Comparison of ENCODE assay signal across 10 cellular contexts in genomic region chr20:31567380-31567720, GRCh38. TPM values are rescaled to one million over a fixed set of nuclear protein-coding genes. Genes with fewer than 3 reads are reported as not detected.
DNase-seq lines count a peak whose midpoint lies in the region; ATAC-seq and TF ChIP-seq lines count a peak whose summit lies in the region.
"Had no signal": no experiment of that assay in that cellular context is flagged by ENCODE, and none has a peak within 500 bp of the region (broad histone marks: within the 10 kb centered on the region; RNA-seq: fewer than 3 reads in every experiment).

No MANE protein-coding gene starts in this region.

- BruUV-seq in Caco-2 (replicated peaks; lab: Mats Ljungman, UMichigan) = no TSS peak

- POLR2A ChIA-PET in Caco-2 (lab: Charles Lee) = interaction anchor here (0.5 to 1.5 kb wide), 2 partner anchors 9 to 41 kb away, joined by 3 to 4 read pairs; no protein-coding TSS in a partner anchor

- H3K4me1 ChIP-seq in Caco-2 (peaks cover 10% of the 10 kb centered on the region), HUES6 (ENCODE audit: control insufficient read depth, insufficient read depth, low read length) (peaks cover 39% of the 10 kb centered on the region)

- H3K36me3 ChIP-seq in Caco-2 (ENCODE audit: control insufficient read depth, insufficient read depth, low read length) = peaks cover 11% of the 10 kb centered on the region
- peaks cover 61% of the 10 kb centered on the region for H3K36me3 ChIP-seq in HUES6 (ENCODE audit: control insufficient read depth, insufficient read depth, low read length)

- peak overlapping the region; percentile 27 for H3K9ac ChIP-seq in HUES6 (ENCODE audit: low read length)

- peaks cover 31% of the 10 kb centered on the region for H3K4me1 Mint-ChIP-seq in Caco-2 (ENCODE audit: low read depth, unreplicated experiment)
- H3K4me1 Mint-ChIP-seq in central memory CD8-positive, alpha-beta T cell = peaks cover 20% of the 10 kb centered on the region
- H3K4me1 Mint-ChIP-seq in neural crest cell = peaks cover 28% of the 10 kb centered on the region

- intact Hi-C loops in Caco-2 (cut with micrococcal nuclease; ENCODE audit: unreplicated experiment) = no loop called here

- H3K36me3 Mint-ChIP-seq in Caco-2 (ENCODE audit: insufficient read depth, unreplicated experiment) = peaks cover 87% of the 10 kb centered on the region
- H3K36me3 Mint-ChIP-seq in central memory CD8-positive, alpha-beta T cell (ENCODE audit: insufficient read depth) = peaks cover 19% of the 10 kb centered on the region
- peaks cover 8% of the 10 kb centered on the region for H3K36me3 Mint-ChIP-seq in neural crest cell (ENCODE audit: low read depth)

- DNase-seq in Caco-2 (no peak), neural crest cell (ENCODE audit: low read depth, low spot score) (no peak), NCI-H748 treated with DMSO at 0.1 percent for 48 hours (lab: John Stamatoyannopoulos, UW) (no peak)
- no peak for DNase-seq in central memory CD8-positive, alpha-beta T cell (ENCODE audit: low spot score in 2 of 2)
- DNase-seq: activated CD4-positive, alpha-beta T cell treated with anti-CD3 and anti-CD28 coated beads, Interleukin-2, amount 50 U/mL, for 1 hour; Karpas-422 had no signal

- ATAC-seq in central memory CD8-positive, alpha-beta T cell (replicated peaks; ENCODE audit: extremely low read depth, poor library complexity, severe bottlenecking) = no peak
- ATAC-seq in GM21381 (IDR thresholded peaks at IDR 0.05; ENCODE audit: unreplicated experiment) (no peak), GM18873 (IDR thresholded peaks at IDR 0.05; ENCODE audit: low FRiP score, unreplicated experiment) (no peak)

- CTCF ChIA-PET in Caco-2 (lab: Charles Lee) = interaction anchor here (0.6 to 28.6 kb wide), 9 partner anchors 10 to 385 kb away, joined by 3 to 1708 read pairs (median 4); partner anchors contain the start of gene ID1

- H3K27me3 ChIP-seq in Caco-2 (replicated peaks; ENCODE audit: control insufficient read depth, insufficient read depth, low read length) (no peaks in the 10 kb centered on the region), HUES6 (ENCODE audit: control insufficient read depth, insufficient read depth, low read length) (no peaks in the 10 kb centered on the region)

- H3K27me3 Mint-ChIP-seq in Caco-2 (ENCODE audit: insufficient read depth, unreplicated experiment) (no peaks in the 10 kb centered on the region), neural crest cell (ENCODE audit: low read depth) (peaks cover 13% of the 10 kb centered on the region)
- no peaks in the 10 kb centered on the region for H3K27me3 Mint-ChIP-seq in central memory CD8-positive, alpha-beta T cell
- H3K27me3 Mint-ChIP-seq: dendritic cell treated with granulocyte-macrophage colony-stimulating factor and Interleukin-4, amounts not matched to agents 40 ng/mL and 50 ng/mL, for 4 days had no signal

- no peak overlapping the region for H3K4me3 Mint-ChIP-seq in Caco-2 (ENCODE audit: unreplicated experiment)
- no peak overlapping the region for H3K4me3 Mint-ChIP-seq in central memory CD8-positive, alpha-beta T cell
- H3K4me3 Mint-ChIP-seq in neural crest cell = no peak overlapping the region
- H3K4me3 Mint-ChIP-seq: dendritic cell treated with granulocyte-macrophage colony-stimulating factor and Interleukin-4, amounts not matched to agents 40 ng/mL and 50 ng/mL, for 4 days had no signal

- H3K9me3 Mint-ChIP-seq in Caco-2 (ENCODE audit: unreplicated experiment) (no peaks in the 10 kb centered on the region), neural crest cell (no peaks in the 10 kb centered on the region)
- H3K9me3 Mint-ChIP-seq in central memory CD8-positive, alpha-beta T cell = no peaks in the 10 kb centered on the region
- H3K9me3 Mint-ChIP-seq: dendritic cell treated with granulocyte-macrophage colony-stimulating factor and Interleukin-4, amounts not matched to agents 40 ng/mL and 50 ng/mL, for 4 days had no signal

- no peak for TF ChIP-seq CTCF in Caco-2 (IDR thresholded peaks at IDR 0.05; ENCODE audit: insufficient read depth in 1 of 2, low read depth in 1 of 2, low read length in 1 of 2, severe bottlenecking in 1 of 2, unreplicated experiment in 1 of 2)
- no peak for TF ChIP-seq CTCF in neural crest cell (conservative IDR thresholded peaks at IDR 0.05)

- no peak overlapping the region for H3K27ac ChIP-seq in HUES6 (ENCODE audit: low read depth, low read length)

- no peaks in the 10 kb centered on the region for H3K9me3 ChIP-seq in Caco-2
- no peaks in the 10 kb centered on the region for H3K9me3 ChIP-seq in HUES6 (ENCODE audit: control insufficient read depth, insufficient read depth, low read depth, low read length)

- H3K27ac Mint-ChIP-seq in Caco-2 (ENCODE audit: unreplicated experiment) (peak overlapping the region; percentile 66), neural crest cell (ENCODE audit: unreplicated experiment) (peak overlapping the region; percentile 20)
- H3K27ac Mint-ChIP-seq in central memory CD8-positive, alpha-beta T cell (ENCODE audit: low read depth) = peak overlapping the region; percentile 80
- H3K27ac Mint-ChIP-seq: dendritic cell treated with granulocyte-macrophage colony-stimulating factor and Interleukin-4, amounts not matched to agents 40 ng/mL and 50 ng/mL, for 4 days had no signal

- H3K4me3 ChIP-seq in Caco-2 (ENCODE audit: low read depth, low read length) (no peak overlapping the region), HUES6 (ENCODE audit: low read depth, low read length) (no peak overlapping the region)

RNA-seq across cellular contexts. Expression of gene ID1, which starts 37.7 kb away (rescaled TPM):
- total RNA-seq in Caco-2 (2022) = 157 and 163 TPM in 2 replicates
- total RNA-seq in neural crest cell = 4.3 and 5.8 TPM in 2 replicates

RNA-seq across cellular contexts. Expression of gene HM13, which starts 53.1 kb away (rescaled TPM):
- total RNA-seq in Caco-2 (2022) (435 and 443 TPM in 2 replicates), neural crest cell (179 and 185 TPM in 2 replicates)

Comparison
In these comparisons a context has a peak if more than half of its experiments do, and no peak if none do; other contexts are left out.
1. H3K27ac Mint-ChIP-seq: peak in every context shown above with its lines; median percentile 80 in central memory CD8-positive, alpha-beta T cell; 66 in Caco-2; 20 in neural crest cell.
2. RNA of gene ID1, which starts 37.7 kb away (total RNA-seq): 157 to 163 TPM in Caco-2; 4.3 to 5.8 TPM in neural crest cell; every median in the first group is over 10 times any median in the second.